In genomic region chr7:103940382-103941268, GRCh38 we compare ENCODE assay signal across 27 cellular contexts. TPM values are rescaled to one million over a fixed set of nuclear protein-coding genes. Genes with fewer than 3 reads are reported as not detected.
"Had no signal": no experiment of that assay in that cellular context is flagged by ENCODE, and none has a peak within 500 bp of the region (broad histone marks: within the 10 kb centered on the region; RNA-seq: fewer than 3 reads in every experiment).

No MANE protein-coding gene starts in this region.

- ATAC-seq: left colon; left lung; mucosa of descending colon; naive thymus-derived CD4-positive, alpha-beta T cell; natural killer cell treated with Interleukin-12 subunit alpha and Interleukin-12 subunit beta and Interleukin-15 and Interleukin-18, amount 100 ng/mL, for 72 hours; sciatic nerve; stimulated activated naive B cell treated with anti-CD40 and anti-IgM and Interleukin-4, amounts not matched to agents 10 μg/mL and 1 μg/mL and 100 μg/mL, for 72 hours; stimulated activated naive CD8-positive, alpha-beta T cell treated with anti-CD3 and anti-CD28 coated beads, Interleukin-15, Interleukin-2, amounts not matched to agents 100 U/mL and 50 U/mL, for 24 hours had no signal

- H3K27ac ChIP-seq: left lung, ovary, right atrium auricular region, skin epidermis, stomach, testis, thyroid gland, transverse colon, upper lobe of left lung, vagina had no signal

- H3K4me3 ChIP-seq: left lung, lung, mucosa of descending colon, ovary, right atrium auricular region, skin epidermis, stomach, testis, thyroid gland, transverse colon, upper lobe of left lung, vagina had no signal

- H3K27me3 ChIP-seq: left lung, ovary, right atrium auricular region, stomach, testis, thyroid gland, transverse colon, upper lobe of left lung, vagina had no signal

- H3K9me3 ChIP-seq: left lung, mucosa of descending colon, ovary, right atrium auricular region, stomach, testis, thyroid gland, transverse colon, upper lobe of left lung, vagina had no signal

- H3K4me1 ChIP-seq: left lung, right atrium auricular region, stomach, testis, thyroid gland, transverse colon, upper lobe of left lung, vagina had no signal

- DNase-seq: hypothalamus; immature natural killer cell; kidney; left colon; left lung; midbrain; mucosa of descending colon; naive thymus-derived CD4-positive, alpha-beta T cell; ovary; stimulated activated CD4-positive, alpha-beta T cell treated with anti-CD3 and anti-CD28 coated beads, Interleukin-12 subunit alpha, Interleukin-12 subunit beta, amount 100 ng/mL, for 4 hours; stimulated activated CD4-positive, alpha-beta T cell treated with anti-CD3 and anti-CD28 coated beads, Interleukin-15, amount 100 ng/mL, for 24 hours; stimulated activated CD4-positive, alpha-beta T cell treated with anti-CD3 and anti-CD28 coated beads, Interleukin-2, amount 100 ng/mL, for 24 hours; stimulated activated CD4-positive, alpha-beta T cell treated with anti-CD3 and anti-CD28 coated beads, Interleukin-4, amount 100 ng/mL, for 1 hour; stimulated activated naive B cell treated with anti-CD40 and anti-IgM and Interleukin-4, amounts not matched to agents 10 μg/mL and 1 μg/mL and 100 μg/mL, for 72 hours; stimulated activated naive CD8-positive, alpha-beta T cell treated with anti-CD3 and anti-CD28 coated beads, Interleukin-15, Interleukin-2, amounts not matched to agents 100 U/mL and 50 U/mL, for 24 hours; stomach; testis; thyroid gland; transverse colon; upper lobe of left lung had no signal

- FAIRE-seq: islet of Langerhans had no signal

- H3K36me3 ChIP-seq: left lung, ovary, right atrium auricular region, stomach, thyroid gland, transverse colon, upper lobe of left lung, vagina had no signal

RNA-seq across cellular contexts. Expression of gene RELN, which starts 48.8 kb away (rescaled TPM):
- total RNA-seq: naive thymus-derived CD4-positive, alpha-beta T cell; natural killer cell treated with Interleukin-12 subunit alpha and Interleukin-12 subunit beta and Interleukin-15 and Interleukin-18, amount 100 ng/mL, for 72 hours had no signal
- polyA plus RNA-seq: immature natural killer cell; naive thymus-derived CD4-positive, alpha-beta T cell had no signal
